ENCODE assay signal across 1 cellular context in the genomic region with DNA sequence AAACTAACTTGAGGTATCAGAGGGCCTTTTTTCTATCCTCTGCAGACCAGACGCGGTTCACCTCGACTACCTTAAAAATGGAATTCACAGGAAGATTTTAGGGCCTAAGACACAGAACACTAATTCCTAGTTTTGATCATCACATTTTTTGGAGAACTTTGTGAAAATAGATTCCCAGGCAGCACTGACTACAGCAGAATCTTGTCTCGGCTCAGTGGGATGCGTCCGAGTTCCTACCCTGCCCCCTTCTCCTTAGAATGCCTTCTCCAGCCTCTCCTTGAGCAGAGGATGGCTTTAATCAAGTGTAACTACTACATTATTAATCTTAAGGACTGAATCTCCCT.
TF ChIP-seq lines count a peak whose summit lies in the region.

No MANE protein-coding gene starts in this region.

TF ChIP-seq in HCT116, 20 proteins besides CTCF, POLR2A, EP300 and RAD21 (continued from another document):
- no peak for TF ChIP-seq CEBPB (IDR thresholded peaks at IDR 0.05; ENCODE audit: low read depth)
- TF ChIP-seq, protein P1, sequence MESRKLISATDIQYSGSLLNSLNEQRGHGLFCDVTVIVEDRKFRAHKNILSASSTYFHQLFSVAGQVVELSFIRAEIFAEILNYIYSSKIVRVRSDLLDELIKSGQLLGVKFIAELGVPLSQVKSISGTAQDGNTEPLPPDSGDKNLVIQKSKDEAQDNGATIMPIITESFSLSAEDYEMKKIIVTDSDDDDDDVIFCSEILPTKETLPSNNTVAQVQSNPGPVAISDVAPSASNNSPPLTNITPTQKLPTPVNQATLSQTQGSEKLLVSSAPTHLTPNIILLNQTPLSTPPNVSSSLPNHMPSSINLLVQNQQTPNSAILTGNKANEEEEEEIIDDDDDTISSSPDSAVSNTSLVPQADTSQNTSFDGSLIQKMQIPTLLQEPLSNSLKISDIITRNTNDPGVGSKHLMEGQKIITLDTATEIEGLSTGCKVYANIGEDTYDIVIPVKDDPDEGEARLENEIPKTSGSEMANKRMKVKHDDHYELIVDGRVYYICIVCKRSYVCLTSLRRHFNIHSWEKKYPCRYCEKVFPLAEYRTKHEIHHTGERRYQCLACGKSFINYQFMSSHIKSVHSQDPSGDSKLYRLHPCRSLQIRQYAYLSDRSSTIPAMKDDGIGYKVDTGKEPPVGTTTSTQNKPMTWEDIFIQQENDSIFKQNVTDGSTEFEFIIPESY (IDR thresholded peaks at IDR 0.05; ENCODE audit: extremely low read depth, insufficient replicate concordance, low read length): no peak
- no peak for TF ChIP-seq TCF7L2 (IDR thresholded peaks at IDR 0.05; ENCODE audit: borderline replicate concordance, extremely low read depth, insufficient read depth, insufficient read length)
- no peak for TF ChIP-seq YY1 (IDR thresholded peaks at IDR 0.05; ENCODE audit: extremely low read depth, insufficient replicate concordance, low read depth, low read length)
- TF ChIP-seq ELF1 (IDR thresholded peaks at IDR 0.05; ENCODE audit: borderline replicate concordance, low read depth): no peak
- no peak for TF ChIP-seq JUND (IDR thresholded peaks at IDR 0.05)
- no peak for TF ChIP-seq EGR1 (IDR thresholded peaks at IDR 0.05; ENCODE audit: low read depth)
- TF ChIP-seq EZH2phosphoT487 (IDR thresholded peaks at IDR 0.05; ENCODE audit: borderline replicate concordance): no peak
- TF ChIP-seq POLR2AphosphoS5 (IDR thresholded peaks at IDR 0.05; ENCODE audit: low read depth, low read length): no peak; the same call in 1 of the 2 replicates
- no peak for TF ChIP-seq EZH2 (IDR thresholded peaks at IDR 0.05)
- TF ChIP-seq, protein P2, sequence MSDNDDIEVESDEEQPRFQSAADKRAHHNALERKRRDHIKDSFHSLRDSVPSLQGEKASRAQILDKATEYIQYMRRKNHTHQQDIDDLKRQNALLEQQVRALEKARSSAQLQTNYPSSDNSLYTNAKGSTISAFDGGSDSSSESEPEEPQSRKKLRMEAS (IDR thresholded peaks at IDR 0.05): no peak
- no peak for TF ChIP-seq SP1 (IDR thresholded peaks at IDR 0.05; ENCODE audit: low read depth)
- TF ChIP-seq, protein P3, sequence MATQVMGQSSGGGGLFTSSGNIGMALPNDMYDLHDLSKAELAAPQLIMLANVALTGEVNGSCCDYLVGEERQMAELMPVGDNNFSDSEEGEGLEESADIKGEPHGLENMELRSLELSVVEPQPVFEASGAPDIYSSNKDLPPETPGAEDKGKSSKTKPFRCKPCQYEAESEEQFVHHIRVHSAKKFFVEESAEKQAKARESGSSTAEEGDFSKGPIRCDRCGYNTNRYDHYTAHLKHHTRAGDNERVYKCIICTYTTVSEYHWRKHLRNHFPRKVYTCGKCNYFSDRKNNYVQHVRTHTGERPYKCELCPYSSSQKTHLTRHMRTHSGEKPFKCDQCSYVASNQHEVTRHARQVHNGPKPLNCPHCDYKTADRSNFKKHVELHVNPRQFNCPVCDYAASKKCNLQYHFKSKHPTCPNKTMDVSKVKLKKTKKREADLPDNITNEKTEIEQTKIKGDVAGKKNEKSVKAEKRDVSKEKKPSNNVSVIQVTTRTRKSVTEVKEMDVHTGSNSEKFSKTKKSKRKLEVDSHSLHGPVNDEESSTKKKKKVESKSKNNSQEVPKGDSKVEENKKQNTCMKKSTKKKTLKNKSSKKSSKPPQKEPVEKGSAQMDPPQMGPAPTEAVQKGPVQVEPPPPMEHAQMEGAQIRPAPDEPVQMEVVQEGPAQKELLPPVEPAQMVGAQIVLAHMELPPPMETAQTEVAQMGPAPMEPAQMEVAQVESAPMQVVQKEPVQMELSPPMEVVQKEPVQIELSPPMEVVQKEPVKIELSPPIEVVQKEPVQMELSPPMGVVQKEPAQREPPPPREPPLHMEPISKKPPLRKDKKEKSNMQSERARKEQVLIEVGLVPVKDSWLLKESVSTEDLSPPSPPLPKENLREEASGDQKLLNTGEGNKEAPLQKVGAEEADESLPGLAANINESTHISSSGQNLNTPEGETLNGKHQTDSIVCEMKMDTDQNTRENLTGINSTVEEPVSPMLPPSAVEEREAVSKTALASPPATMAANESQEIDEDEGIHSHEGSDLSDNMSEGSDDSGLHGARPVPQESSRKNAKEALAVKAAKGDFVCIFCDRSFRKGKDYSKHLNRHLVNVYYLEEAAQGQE (IDR thresholded peaks at IDR 0.05; ENCODE audit: low read depth): no peak
- no peak for TF ChIP-seq SRF (IDR thresholded peaks at IDR 0.05; ENCODE audit: low read depth)
- TF ChIP-seq, protein P4, sequence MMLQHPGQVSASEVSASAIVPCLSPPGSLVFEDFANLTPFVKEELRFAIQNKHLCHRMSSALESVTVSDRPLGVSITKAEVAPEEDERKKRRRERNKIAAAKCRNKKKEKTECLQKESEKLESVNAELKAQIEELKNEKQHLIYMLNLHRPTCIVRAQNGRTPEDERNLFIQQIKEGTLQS (IDR thresholded peaks at IDR 0.05): no peak
- no peak for TF ChIP-seq SIN3A (IDR thresholded peaks at IDR 0.05; ENCODE audit: low read depth)
- TF ChIP-seq ZNF274 (IDR thresholded peaks at IDR 0.05; ENCODE audit: low read depth, low read length): no peak
- TF ChIP-seq ZFX (IDR thresholded peaks at IDR 0.05): no peak
- TF ChIP-seq CBX3 (IDR thresholded peaks at IDR 0.05; ENCODE audit: low read depth): no peak
